In the genomic region with DNA sequence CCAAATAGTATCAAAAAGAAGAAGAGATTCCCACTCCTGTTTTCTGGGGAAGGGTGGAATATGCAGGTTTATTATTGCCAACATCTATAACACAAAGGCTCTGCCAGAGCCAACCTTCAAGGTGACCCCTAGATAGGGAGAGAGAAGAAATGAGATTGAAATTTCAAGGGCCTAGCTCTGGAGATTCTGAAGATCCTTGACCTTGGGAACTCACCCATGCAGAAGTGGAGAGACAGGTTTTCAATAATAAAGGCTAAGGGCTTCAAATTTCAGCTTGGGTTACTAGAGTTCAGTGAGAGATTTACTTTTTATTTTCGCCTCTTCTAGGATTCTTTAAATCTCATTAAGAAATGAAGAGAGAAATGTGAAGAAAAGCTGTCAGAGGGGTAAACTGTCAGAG, we compare ENCODE assay signal across 15 cellular contexts.
DNase-seq lines count a peak whose midpoint lies in the region; ATAC-seq and TF ChIP-seq lines count a peak whose summit lies in the region.
"Had no signal": no experiment of that assay in that cellular context is flagged by ENCODE, and none has a peak within 500 bp of the region (broad histone marks: within the 10 kb centered on the region; RNA-seq: fewer than 3 reads in every experiment).

No MANE protein-coding gene starts in this region.

- H3K9ac ChIP-seq in neuronal stem cell (ENCODE audit: low read depth, low read length, poor library complexity), result no peak overlapping the region
- H3K9ac ChIP-seq: KMS-11 had no signal

- H2BK5ac ChIP-seq in neuronal stem cell (ENCODE audit: low read length), result no peak overlapping the region

- H3K36me3 Mint-ChIP-seq in T-cell, result peaks cover 17% of the 10 kb centered on the region
- H3K36me3 Mint-ChIP-seq in naive thymus-derived CD8-positive, alpha-beta T cell, result peaks cover 8 to 25% (median 20%) of the 10 kb centered on the region in 3 donors

- H3K18ac ChIP-seq in neuronal stem cell (ENCODE audit: low read length), result no peak overlapping the region

- H3K36me3 ChIP-seq in tibial artery (no peaks in the 10 kb centered on the region), neuronal stem cell (replicated peaks in 1 of 2; ENCODE audit: control insufficient read depth in 2 of 2, insufficient read depth in 2 of 2, low read length in 2 of 2) (no peaks in the 10 kb centered on the region)
- H3K36me3 ChIP-seq: heart left ventricle had no signal

- no peak for TF ChIP-seq CTCF in tibial artery (IDR thresholded peaks at IDR 0.05)

- no peak overlapping the region for H3K14ac ChIP-seq in neuronal stem cell (ENCODE audit: low read length)

- CTCF ChIA-PET in T-cell (lab: Charles Lee), result interaction anchor here (0.7 to 2.8 kb wide), 6 partner anchors 9 to 311 kb away, joined by 3 to 40 read pairs (median 4); no protein-coding TSS in a partner anchor

- H2BK15ac ChIP-seq in neuronal stem cell (ENCODE audit: low read length), result no peak overlapping the region

- no peak overlapping the region for H2AFZ ChIP-seq in neuronal stem cell (ENCODE audit: low read length)

- H2AK5ac ChIP-seq in neuronal stem cell (ENCODE audit: low read depth, low read length), result no peak overlapping the region

- peak overlapping the region; percentile 56 to 74 for H3K27ac Mint-ChIP-seq in T-cell
- H3K27ac Mint-ChIP-seq in naive thymus-derived CD8-positive, alpha-beta T cell, result peak overlapping the region in 9 of 10 donors; percentile 22 to 90 (median 75)

- H3K27me3 ChIP-seq in tibial artery, result no peaks in the 10 kb centered on the region
- no peaks in the 10 kb centered on the region for H3K27me3 ChIP-seq in neuronal stem cell (ENCODE audit: control insufficient read depth in 3 of 3, insufficient read depth in 3 of 3, low read depth in 1 of 3, low read length in 3 of 3)
- H3K27me3 ChIP-seq: heart left ventricle had no signal

- no peaks in the 10 kb centered on the region for H3K79me1 ChIP-seq in neuronal stem cell (ENCODE audit: low read depth, low read length)

- H3K9me3 Mint-ChIP-seq in T-cell, result peaks cover 9 to 26% (median 17%) of the 10 kb centered on the region in 3 donors
- H3K9me3 Mint-ChIP-seq in naive thymus-derived CD8-positive, alpha-beta T cell, result peaks cover 6 to 30% (median 19%) of the 10 kb centered on the region in 9 donors

- H3K9me3 ChIP-seq in tibial artery, result no peaks in the 10 kb centered on the region
- H3K9me3 ChIP-seq in neuronal stem cell (replicated peaks in 1 of 2; ENCODE audit: control insufficient read depth in 2 of 2, insufficient read depth in 1 of 2, low read depth in 1 of 2, low read length in 2 of 2), result peaks cover 0 to 6% of the 10 kb centered on the region in 2 donors

- H3K4me3 Mint-ChIP-seq in T-cell, result peak overlapping the region in 1 of 3 donors; percentile 53
- H3K4me3 Mint-ChIP-seq in naive thymus-derived CD8-positive, alpha-beta T cell, result peak overlapping the region in 1 of 10 donors; percentile 24
- H3K4me3 Mint-ChIP-seq: activated naive CD8-positive, alpha-beta T cell treated with anti-CD3 and anti-CD28 coated beads, Interleukin-2, amount 50 U/mL, for 24 hours had no signal

- H3K4me1 ChIP-seq in tibial artery (peaks cover 0 to 9% (median 3%) of the 10 kb centered on the region in 4 donors), neuronal stem cell (ENCODE audit: control insufficient read depth in 2 of 2, insufficient read depth in 1 of 2, low read depth in 1 of 2, low read length in 2 of 2) (no peaks in the 10 kb centered on the region)

- no peak overlapping the region for H3K4ac ChIP-seq in neuronal stem cell (ENCODE audit: low read length)

- ATAC-seq in T-cell (replicated peaks in 1 of 4), result no peak
- ATAC-seq in naive thymus-derived CD8-positive, alpha-beta T cell, result no peak
- ATAC-seq: activated naive CD8-positive, alpha-beta T cell treated with anti-CD3 and anti-CD28 coated beads, Interleukin-2, amount 50 U/mL, for 24 hours had no signal

- H4K91ac ChIP-seq in neuronal stem cell (ENCODE audit: low read depth, low read length, poor library complexity), result no peak overlapping the region

- no peak overlapping the region for H3K23ac ChIP-seq in neuronal stem cell (ENCODE audit: low read depth, low read length, poor library complexity)

- H3K4me1 Mint-ChIP-seq in T-cell, result peaks cover 70 to 81% (median 74%) of the 10 kb centered on the region in 3 donors
- peaks cover 48 to 82% (median 77%) of the 10 kb centered on the region in 4 donors for H3K4me1 Mint-ChIP-seq in naive thymus-derived CD8-positive, alpha-beta T cell

- H2BK12ac ChIP-seq in neuronal stem cell (ENCODE audit: low read length), result no peak overlapping the region

- H4K8ac ChIP-seq in neuronal stem cell (ENCODE audit: low read depth, low read length), result no peak overlapping the region

- DNase-seq in CD1c-positive myeloid dendritic cell (ENCODE audit: extremely low spot score), result peak; percentile 6
- peak; percentile 85 for DNase-seq in DMS79 treated with DMSO at 0.1 percent for 48 hours (lab: John Stamatoyannopoulos, UW)
- no peak for DNase-seq in T-cell
- no peak for DNase-seq in naive thymus-derived CD8-positive, alpha-beta T cell
- no peak for DNase-seq in tibial artery
- DNase-seq in neuronal stem cell (ENCODE audit: low spot score), result no peak
- DNase-seq in stimulated activated CD4-positive, alpha-beta T cell treated with anti-CD3 and anti-CD28 coated beads, Interleukin-1b, Interleukin-23, amount 100 ng/mL, for 48 hours, result no peak
- DNase-seq in NK-92 (lab: John Stamatoyannopoulos, UW; ENCODE audit: unreplicated experiment), result no peak
- DNase-seq: cortex of kidney, GOT3, occipital lobe, Right ventricle myocardium superior had no signal

- no peak overlapping the region for H3K4me3 ChIP-seq in tibial artery
- H3K4me3 ChIP-seq in neuronal stem cell (ENCODE audit: low read length in 2 of 2), result no peak overlapping the region
- H3K4me3 ChIP-seq: heart left ventricle had no signal

- no peak overlapping the region for H2BK120ac ChIP-seq in neuronal stem cell (ENCODE audit: low read depth, low read length)

- no peaks in the 10 kb centered on the region for H3K27me3 Mint-ChIP-seq in T-cell
- no peaks in the 10 kb centered on the region for H3K27me3 Mint-ChIP-seq in naive thymus-derived CD8-positive, alpha-beta T cell
- H3K27me3 Mint-ChIP-seq: activated naive CD8-positive, alpha-beta T cell treated with anti-CD3 and anti-CD28 coated beads, Interleukin-2, amount 50 U/mL, for 24 hours had no signal

- POLR2A ChIA-PET in T-cell (lab: Charles Lee), result interaction anchor here in 1 of 2 donors (3.0 kb wide), 1 partner anchor 9 kb away, joined by 42 read pairs; no protein-coding TSS in a partner anchor
- POLR2A ChIA-PET in naive thymus-derived CD8-positive, alpha-beta T cell (lab: Charles Lee), result interaction anchor here (0.6 to 5.9 kb wide), 8 partner anchors 7 to 249 kb away, joined by 3 to 46 read pairs (median 4); a partner anchor contains a TSS

- WGBS in neuronal stem cell (ENCODE audit: extremely low coverage in 2 of 2, insufficient read length in 2 of 2, insufficient replicate concordance in 1 of 2), 2 donors, result no CpG with 5 or more reads among the region's 1 CpG

- intact Hi-C loops in tibial artery (cut with DNase I; ENCODE audit: low total_unique reads), result no loop called here

- H3K27ac ChIP-seq in tibial artery (no peak overlapping the region), neuronal stem cell (replicated peaks; ENCODE audit: low read length) (no peak overlapping the region)
- H3K27ac ChIP-seq: KMS-11 had no signal

- H3K4me2 ChIP-seq in neuronal stem cell (ENCODE audit: insufficient read depth, low read length, poor library complexity, severe bottlenecking), result no peak overlapping the region
- H3K4me2 ChIP-seq: KMS-11 had no signal

Comparison
In these comparisons a context has a peak if more than half of its experiments do, and no peak if none do; other contexts are left out.
1. DNase-seq: peak in CD1c-positive myeloid dendritic cell (single experiment) and DMS79 treated with DMSO at 0.1 percent for 48 hours (single experiment); none in T-cell (0 of 34), naive thymus-derived CD8-positive, alpha-beta T cell (0 of 10), tibial artery (0 of 2), neuronal stem cell (single experiment), stimulated activated CD4-positive, alpha-beta T cell treated with anti-CD3 and anti-CD28 coated beads, Interleukin-1b, Interleukin-23, amount 100 ng/mL, for 48 hours (single experiment) and NK-92 (single experiment).